Comparison of ENCODE assay signal across 2 cellular contexts in the genomic region with DNA sequence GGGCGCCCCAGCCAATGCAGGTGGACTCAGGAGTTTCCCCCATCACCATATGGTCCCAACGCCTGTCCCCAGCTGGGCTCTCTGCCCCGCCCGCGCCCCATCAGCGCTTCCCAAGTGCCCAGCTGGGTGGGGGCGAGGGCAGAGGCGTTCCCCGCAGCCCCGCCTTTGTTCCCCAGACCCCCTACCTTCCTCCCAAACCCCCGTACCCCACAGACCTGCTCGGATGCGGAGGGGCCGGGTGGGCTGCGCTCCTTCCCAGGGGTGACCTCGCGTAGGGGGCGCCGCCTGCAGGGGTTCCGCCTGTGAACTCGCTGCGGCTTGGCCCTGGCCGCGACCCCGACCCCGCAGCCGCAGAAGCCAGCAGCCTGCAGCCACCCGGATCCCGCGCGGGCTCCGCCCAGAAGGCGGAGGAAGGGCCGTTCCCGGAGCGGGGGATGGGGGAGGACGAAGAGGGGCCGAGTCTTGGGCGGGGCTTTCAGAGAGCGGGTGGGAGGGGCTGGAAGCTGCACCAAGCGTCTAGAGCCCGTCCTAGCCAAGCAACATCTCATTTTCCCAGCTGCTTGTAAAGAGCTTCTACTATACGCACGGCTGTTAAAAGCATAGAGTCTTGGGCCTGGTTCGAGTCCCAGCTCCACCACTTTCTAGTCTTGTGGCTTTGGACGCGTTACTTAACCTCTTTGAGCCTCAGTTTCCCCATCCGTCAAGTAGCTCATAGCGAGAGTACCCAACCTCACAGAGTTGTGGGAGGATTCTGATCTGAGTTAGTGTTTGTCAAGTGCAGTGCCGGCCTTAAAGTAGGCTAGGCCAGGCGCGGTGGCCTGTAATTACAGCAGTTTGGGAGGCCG.
TF ChIP-seq lines count a peak whose summit lies in the region.

TSS of gene RAB3D (minus strand) at position 404 of the 845 bp plus-strand sequence. CDS start 2,258 bp downstream, outside the sequence.

TF ChIP-seq in HEK293, 187 proteins besides CTCF, POLR2A, EP300 and RAD21 (continued from another document and continues in another):
- TF ChIP-seq ZNF704 (tag by site-specific recombination; IDR thresholded peaks at IDR 0.05) (no peak), ZEB2 (tag by site-specific recombination; IDR thresholded peaks at IDR 0.05) (0 out of 2 replicates have a peak, but pooled peaks have one; percentile 8), ZNF670 (tag by site-specific recombination; IDR thresholded peaks at IDR 0.05; ENCODE audit: low read depth) (no peak), PRDM10 (tag by site-specific recombination; IDR thresholded peaks at IDR 0.05) (0 out of 2 replicates have a peak, but pooled peaks have one; percentile 55), ZNF658 (tag by site-specific recombination; IDR thresholded peaks at IDR 0.05) (no peak), BCL11B (tag by site-specific recombination; IDR thresholded peaks at IDR 0.05; ENCODE audit: low read depth) (peak; percentile 63; the same call in 1 of the 2 replicates), ZFHX2 (tag by site-specific recombination; conservative IDR thresholded peaks at IDR 0.05) (peak; percentile 94), ZSCAN30 (tag by site-specific recombination; IDR thresholded peaks at IDR 0.05) (peak; percentile 88), ZNF664 (tag by site-specific recombination; IDR thresholded peaks at IDR 0.05) (peak; percentile 90; the same call in 1 of the 2 replicates), ZNF544 (tag by site-specific recombination; IDR thresholded peaks at IDR 0.05) (no peak), ZNF660 (tag by site-specific recombination; IDR thresholded peaks at IDR 0.05) (0 out of 2 replicates have a peak, but pooled peaks have one; percentile 15), ZNF561 (tag by site-specific recombination; IDR thresholded peaks at IDR 0.05; ENCODE audit: borderline replicate concordance) (0 out of 2 replicates have a peak, but pooled peaks have one; percentile 61), ZBTB7A (tag by site-specific recombination; IDR thresholded peaks at IDR 0.05; ENCODE audit: low read depth) (no peak), KLF9 (tag by site-specific recombination; IDR thresholded peaks at IDR 0.05; ENCODE audit: low read depth) (peak; percentile 58; the same call in 1 of the 2 replicates), GLIS1 (tag by site-specific recombination; IDR thresholded peaks at IDR 0.05) (peak; percentile 22; the same call in 1 of the 2 replicates), GLIS2 (tag by site-specific recombination; IDR thresholded peaks at IDR 0.05) (peak; percentile 58), GLI4 (tag by site-specific recombination; IDR thresholded peaks at IDR 0.05) (no peak)
- TF ChIP-seq, protein P1, sequence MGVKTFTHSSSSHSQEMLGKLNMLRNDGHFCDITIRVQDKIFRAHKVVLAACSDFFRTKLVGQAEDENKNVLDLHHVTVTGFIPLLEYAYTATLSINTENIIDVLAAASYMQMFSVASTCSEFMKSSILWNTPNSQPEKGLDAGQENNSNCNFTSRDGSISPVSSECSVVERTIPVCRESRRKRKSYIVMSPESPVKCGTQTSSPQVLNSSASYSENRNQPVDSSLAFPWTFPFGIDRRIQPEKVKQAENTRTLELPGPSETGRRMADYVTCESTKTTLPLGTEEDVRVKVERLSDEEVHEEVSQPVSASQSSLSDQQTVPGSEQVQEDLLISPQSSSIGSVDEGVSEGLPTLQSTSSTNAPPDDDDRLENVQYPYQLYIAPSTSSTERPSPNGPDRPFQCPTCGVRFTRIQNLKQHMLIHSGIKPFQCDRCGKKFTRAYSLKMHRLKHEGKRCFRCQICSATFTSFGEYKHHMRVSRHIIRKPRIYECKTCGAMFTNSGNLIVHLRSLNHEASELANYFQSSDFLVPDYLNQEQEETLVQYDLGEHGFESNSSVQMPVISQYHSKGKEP (tag by site-specific recombination; IDR thresholded peaks at IDR 0.05): 0 out of 2 replicates have a peak, but pooled peaks have one; percentile 13
- TF ChIP-seq, protein P2, sequence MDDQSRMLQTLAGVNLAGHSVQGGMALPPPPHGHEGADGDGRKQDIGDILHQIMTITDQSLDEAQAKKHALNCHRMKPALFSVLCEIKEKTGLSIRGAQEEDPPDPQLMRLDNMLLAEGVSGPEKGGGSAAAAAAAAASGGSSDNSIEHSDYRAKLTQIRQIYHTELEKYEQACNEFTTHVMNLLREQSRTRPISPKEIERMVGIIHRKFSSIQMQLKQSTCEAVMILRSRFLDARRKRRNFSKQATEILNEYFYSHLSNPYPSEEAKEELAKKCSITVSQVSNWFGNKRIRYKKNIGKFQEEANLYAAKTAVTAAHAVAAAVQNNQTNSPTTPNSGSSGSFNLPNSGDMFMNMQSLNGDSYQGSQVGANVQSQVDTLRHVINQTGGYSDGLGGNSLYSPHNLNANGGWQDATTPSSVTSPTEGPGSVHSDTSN (CRISPR knock-in tag; IDR thresholded peaks at IDR 0.05): no peak

TF ChIP-seq in GM12878, 131 proteins besides CTCF, POLR2A, EP300 and RAD21 (continued from another document):
- TF ChIP-seq, protein P3, sequence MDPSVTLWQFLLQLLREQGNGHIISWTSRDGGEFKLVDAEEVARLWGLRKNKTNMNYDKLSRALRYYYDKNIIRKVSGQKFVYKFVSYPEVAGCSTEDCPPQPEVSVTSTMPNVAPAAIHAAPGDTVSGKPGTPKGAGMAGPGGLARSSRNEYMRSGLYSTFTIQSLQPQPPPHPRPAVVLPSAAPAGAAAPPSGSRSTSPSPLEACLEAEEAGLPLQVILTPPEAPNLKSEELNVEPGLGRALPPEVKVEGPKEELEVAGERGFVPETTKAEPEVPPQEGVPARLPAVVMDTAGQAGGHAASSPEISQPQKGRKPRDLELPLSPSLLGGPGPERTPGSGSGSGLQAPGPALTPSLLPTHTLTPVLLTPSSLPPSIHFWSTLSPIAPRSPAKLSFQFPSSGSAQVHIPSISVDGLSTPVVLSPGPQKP (IDR thresholded peaks at IDR 0.05; ENCODE audit: low read depth, low read length): 0 out of 2 replicates have a peak, but pooled peaks have one; percentile 16
- TF ChIP-seq, protein P4, sequence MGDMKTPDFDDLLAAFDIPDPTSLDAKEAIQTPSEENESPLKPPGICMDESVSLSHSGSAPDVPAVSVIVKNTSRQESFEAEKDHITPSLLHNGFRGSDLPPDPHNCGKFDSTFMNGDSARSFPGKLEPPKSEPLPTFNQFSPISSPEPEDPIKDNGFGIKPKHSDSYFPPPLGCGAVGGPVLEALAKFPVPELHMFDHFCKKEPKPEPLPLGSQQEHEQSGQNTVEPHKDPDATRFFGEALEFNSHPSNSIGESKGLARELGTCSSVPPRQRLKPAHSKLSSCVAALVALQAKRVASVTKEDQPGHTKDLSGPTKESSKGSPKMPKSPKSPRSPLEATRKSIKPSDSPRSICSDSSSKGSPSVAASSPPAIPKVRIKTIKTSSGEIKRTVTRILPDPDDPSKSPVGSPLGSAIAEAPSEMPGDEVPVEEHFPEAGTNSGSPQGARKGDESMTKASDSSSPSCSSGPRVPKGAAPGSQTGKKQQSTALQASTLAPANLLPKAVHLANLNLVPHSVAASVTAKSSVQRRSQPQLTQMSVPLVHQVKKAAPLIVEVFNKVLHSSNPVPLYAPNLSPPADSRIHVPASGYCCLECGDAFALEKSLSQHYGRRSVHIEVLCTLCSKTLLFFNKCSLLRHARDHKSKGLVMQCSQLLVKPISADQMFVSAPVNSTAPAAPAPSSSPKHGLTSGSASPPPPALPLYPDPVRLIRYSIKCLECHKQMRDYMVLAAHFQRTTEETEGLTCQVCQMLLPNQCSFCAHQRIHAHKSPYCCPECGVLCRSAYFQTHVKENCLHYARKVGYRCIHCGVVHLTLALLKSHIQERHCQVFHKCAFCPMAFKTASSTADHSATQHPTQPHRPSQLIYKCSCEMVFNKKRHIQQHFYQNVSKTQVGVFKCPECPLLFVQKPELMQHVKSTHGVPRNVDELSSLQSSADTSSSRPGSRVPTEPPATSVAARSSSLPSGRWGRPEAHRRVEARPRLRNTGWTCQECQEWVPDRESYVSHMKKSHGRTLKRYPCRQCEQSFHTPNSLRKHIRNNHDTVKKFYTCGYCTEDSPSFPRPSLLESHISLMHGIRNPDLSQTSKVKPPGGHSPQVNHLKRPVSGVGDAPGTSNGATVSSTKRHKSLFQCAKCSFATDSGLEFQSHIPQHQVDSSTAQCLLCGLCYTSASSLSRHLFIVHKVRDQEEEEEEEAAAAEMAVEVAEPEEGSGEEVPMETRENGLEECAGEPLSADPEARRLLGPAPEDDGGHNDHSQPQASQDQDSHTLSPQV (IDR thresholded peaks at IDR 0.05): no peak
- TF ChIP-seq, protein P5, sequence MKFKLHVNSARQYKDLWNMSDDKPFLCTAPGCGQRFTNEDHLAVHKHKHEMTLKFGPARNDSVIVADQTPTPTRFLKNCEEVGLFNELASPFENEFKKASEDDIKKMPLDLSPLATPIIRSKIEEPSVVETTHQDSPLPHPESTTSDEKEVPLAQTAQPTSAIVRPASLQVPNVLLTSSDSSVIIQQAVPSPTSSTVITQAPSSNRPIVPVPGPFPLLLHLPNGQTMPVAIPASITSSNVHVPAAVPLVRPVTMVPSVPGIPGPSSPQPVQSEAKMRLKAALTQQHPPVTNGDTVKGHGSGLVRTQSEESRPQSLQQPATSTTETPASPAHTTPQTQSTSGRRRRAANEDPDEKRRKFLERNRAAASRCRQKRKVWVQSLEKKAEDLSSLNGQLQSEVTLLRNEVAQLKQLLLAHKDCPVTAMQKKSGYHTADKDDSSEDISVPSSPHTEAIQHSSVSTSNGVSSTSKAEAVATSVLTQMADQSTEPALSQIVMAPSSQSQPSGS (IDR thresholded peaks at IDR 0.05; ENCODE audit: low read length): no peak
- TF ChIP-seq IKZF2 (IDR thresholded peaks at IDR 0.05) (peak in 1 of 2 experiments; percentile 14; a peak in 1 of 4 replicates), NR2F1 (conservative IDR thresholded peaks at IDR 0.05) (peak; percentile 89), RCOR1 (conservative IDR thresholded peaks at IDR 0.05; ENCODE audit: low read depth, low read length) (no peak)
